In the genomic region with DNA sequence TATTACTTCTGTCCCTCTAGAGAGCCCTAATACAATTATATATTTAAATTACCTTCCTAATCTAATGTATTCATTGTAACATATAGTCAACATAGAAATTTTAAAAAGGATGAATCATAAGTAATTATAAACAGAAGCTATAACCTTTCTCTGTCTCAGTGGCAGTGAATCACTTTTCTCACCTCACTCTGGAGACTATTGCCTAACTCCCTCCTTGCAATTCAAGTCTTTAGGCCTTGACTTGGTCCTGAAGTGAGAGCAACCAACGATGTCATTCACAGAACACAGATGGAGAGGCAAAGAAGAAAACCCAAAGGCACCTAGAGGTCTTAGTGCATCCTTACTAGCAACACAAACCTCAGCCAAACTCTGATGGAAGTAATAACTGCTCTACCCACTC, we compare ENCODE assay signal across 18 cellular contexts.
"Had no signal": no experiment of that assay in that cellular context is flagged by ENCODE, and none has a peak within 500 bp of the region (broad histone marks: within the 10 kb centered on the region; RNA-seq: fewer than 3 reads in every experiment).

No MANE protein-coding gene starts in this region.

- ATAC-seq: activated CD4-positive, alpha-beta T cell treated with anti-CD3 and anti-CD28 coated beads for 36 hours; lower lobe of right lung; WTC11 had no signal

- H3K27ac ChIP-seq: brain microvascular endothelial cell, esophagus squamous epithelium, lower lobe of right lung had no signal

- DNase-seq: activated CD4-positive, alpha-beta T cell treated with anti-CD3 and anti-CD28 coated beads for 36 hours; activated CD4-positive, alpha-beta T cell treated with anti-CD3 and anti-CD28 coated beads, Interleukin-2, amount 50 U/mL, for 48 hours; activated naive CD4-positive, alpha-beta T cell; activated naive CD8-positive, alpha-beta T cell treated with anti-CD3 and anti-CD28 coated beads, Interleukin-2, amount 10 ng/mL, durations not matched to agents 7 days and 5 days; anterior cingulate cortex; brain microvascular endothelial cell; cerebellar nuclear complex; effector CD4-positive, alpha-beta T cell; esophagus squamous epithelium; foreskin melanocyte; glutamatergic neuron; hippocampal formation; islet precursor cell; lower lobe of right lung; nephron progenitor cell; nucleus accumbens; stimulated activated naive CD4-positive, alpha-beta T cell had no signal

- H3K4me3 ChIP-seq: esophagus squamous epithelium, lower lobe of right lung had no signal
